13 cellular contexts compared by ENCODE assay signal in the genomic region with DNA sequence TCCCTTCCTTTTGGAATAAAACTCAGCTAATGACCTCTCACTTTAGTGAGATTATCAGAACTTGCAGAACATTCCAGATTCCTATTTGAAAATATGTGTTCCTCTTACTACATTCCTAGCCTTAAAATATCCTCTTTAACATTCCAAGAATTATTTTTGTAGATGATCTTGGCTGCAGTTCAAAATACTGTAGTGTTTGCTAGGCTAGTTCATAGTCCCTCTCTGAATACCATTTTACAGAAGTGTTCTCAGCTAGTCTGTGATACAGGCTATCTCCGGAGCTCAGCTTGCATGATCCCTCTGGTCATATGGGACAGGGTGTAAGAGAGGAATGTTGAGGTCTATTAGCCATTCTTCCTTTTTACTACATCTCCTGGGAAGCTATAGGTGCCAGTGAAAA. TPM values are rescaled to one million over a fixed set of nuclear protein-coding genes. Genes with fewer than 3 reads are reported as not detected.
DNase-seq lines count a peak whose midpoint lies in the region; ATAC-seq and TF ChIP-seq lines count a peak whose summit lies in the region.
"Had no signal": no experiment of that assay in that cellular context is flagged by ENCODE, and none has a peak within 500 bp of the region (broad histone marks: within the 10 kb centered on the region; RNA-seq: fewer than 3 reads in every experiment).

No MANE protein-coding gene starts in this region.

- H3K4me1 ChIP-seq in ascending aorta (peaks cover 0 to 25% of the 10 kb centered on the region in 2 donors), heart left ventricle (peaks cover 0 to 19% (median 12%) of the 10 kb centered on the region in 12 donors)

- H3K36me3 ChIP-seq in ascending aorta (no peaks in the 10 kb centered on the region), heart left ventricle (no peaks in the 10 kb centered on the region)

- TF ChIP-seq CTCF in ascending aorta (IDR thresholded peaks at IDR 0.05) (no peak), heart left ventricle (IDR thresholded peaks at IDR 0.05) (no peak), retinal pigment epithelial cell (conservative IDR thresholded peaks at IDR 0.05; ENCODE audit: low read depth, low read length) (no peak)

- H3K9me3 ChIP-seq in ascending aorta (no peaks in the 10 kb centered on the region), heart left ventricle (no peaks in the 10 kb centered on the region)

- no peak for TF ChIP-seq POLR2A in heart left ventricle (IDR thresholded peaks at IDR 0.05)

- H3K4me3 ChIP-seq in ascending aorta (peak overlapping the region in 1 of 2 donors; percentile 10), heart left ventricle (no peak overlapping the region), retinal pigment epithelial cell (ENCODE audit: low read length) (no peak overlapping the region)
- H3K4me3 ChIP-seq: hepatocyte had no signal

- DNase-seq in Caki2 (ENCODE audit: low read depth) (peak; percentile 4), ascending aorta (ENCODE audit: low spot score in 2 of 2) (no peak), heart left ventricle (no peak), retinal pigment epithelial cell (ENCODE audit: low read depth) (peak; percentile 69), SKM-1 treated with dmso at 0.1 percent for 144 hours (lab: John Stamatoyannopoulos, UW; ENCODE audit: unreplicated experiment) (no peak), DMS 273 treated with DMSO at 0.1 percent for 48 hours (lab: John Stamatoyannopoulos, UW) (no peak), HT-29 (ENCODE audit: low spot score) (no peak)
- DNase-seq: activated B cell treated with CpG ODN at 0.5 μM for 24 hours; effector memory CD8-positive, alpha-beta T cell; stimulated activated naive CD8-positive, alpha-beta T cell treated with anti-CD3 and anti-CD28 coated beads, Interleukin-15, Interleukin-2, amounts not matched to agents 100 U/mL and 50 U/mL, for 24 hours had no signal

- intact Hi-C loops in ascending aorta (cut with DNase I) = loop anchor here (5.0 kb wide), 1 partner anchor 57 kb away; a partner anchor contains a TSS
- intact Hi-C loops in heart left ventricle (cut with DNase I) = loop anchor here in 3 of 10 donors (5.0 kb wide), 3 partner anchors 747 to 1052 kb away; no protein-coding TSS in a partner anchor

- ATAC-seq in heart left ventricle (peak; percentile 27 to 80 (median 70)), HG03565 (IDR thresholded peaks at IDR 0.05; ENCODE audit: unreplicated experiment) (no peak)
- ATAC-seq: effector memory CD8-positive, alpha-beta T cell; stimulated activated naive CD8-positive, alpha-beta T cell treated with anti-CD3 and anti-CD28 coated beads, Interleukin-15, Interleukin-2, amounts not matched to agents 100 U/mL and 50 U/mL, for 24 hours had no signal

- in situ Hi-C loops in Caki2 (cut with HindIII; ENCODE audit: low pct_unique_long_range_greater_than_20kb, low sequenced_read_pairs) = no loop called here

- 5 to 16% (median 9%) methylated on average over 1 of the region's 1 CpG for WGBS in heart left ventricle, 4 donors

- H3K27me3 ChIP-seq in ascending aorta (no peaks in the 10 kb centered on the region), heart left ventricle (no peaks in the 10 kb centered on the region)
- H3K27me3 ChIP-seq: hepatocyte had no signal

- peak overlapping the region; percentile 23 to 65 for H3K27ac ChIP-seq in ascending aorta
- peak overlapping the region in 7 of 12 donors; percentile 8 to 52 (median 35) for H3K27ac ChIP-seq in heart left ventricle
- H3K27ac ChIP-seq: hepatocyte had no signal

RNA-seq across cellular contexts. Expression of a gene that starts 17.6 kb away (rescaled TPM):
- total RNA-seq in Caki2 (2014; rRNA removed; shearing (Covaris generic); ENCODE audit: low replicate concordance) = not detected in 2 replicates
- not detected for total RNA-seq in ascending aorta
- not detected for total RNA-seq in heart left ventricle
- polyA plus RNA-seq in heart left ventricle = not detected
- total RNA-seq in HT-29 (2014; rRNA removed; shearing (Covaris generic)) = not detected in 2 replicates
- total RNA-seq: activated B cell treated with CpG ODN at 0.5 μM for 24 hours, hepatocyte, progenitor cell of endocrine pancreas had no signal
- polyA plus RNA-seq: hepatocyte had no signal

RNA-seq across cellular contexts. Expression of a gene that starts 48.1 kb away (rescaled TPM):
- total RNA-seq in Caki2 (2014; rRNA removed; shearing (Covaris generic); ENCODE audit: low replicate concordance) = 21.2 and 40.4 TPM in 2 replicates
- total RNA-seq in ascending aorta = 120 TPM
- 10 to 100 TPM in 2 of 9 donors, 1 to 10 TPM in 7; 5.4 to 12.2 (median 8.2) TPM for total RNA-seq in heart left ventricle
- polyA plus RNA-seq in heart left ventricle = 1 to 10 TPM; 4.0 to 9.7 TPM
- 7.2 and 12.3 TPM in 2 replicates for total RNA-seq in HT-29 (2014; rRNA removed; shearing (Covaris generic))

RNA-seq across cellular contexts. Expression of a gene that starts 55.8 kb away (rescaled TPM):
- 8.0 and 9.7 TPM in 2 replicates for total RNA-seq in Caki2 (2014; rRNA removed; shearing (Covaris generic); ENCODE audit: low replicate concordance)
- total RNA-seq in ascending aorta (1.7 TPM), heart left ventricle (10 to 100 TPM; 16.1 to 28.7 (median 19.1) TPM)
- polyA plus RNA-seq in heart left ventricle = 1 to 10 TPM; 6.2 to 7.3 TPM
- 4.4 and 4.6 TPM in 2 replicates for total RNA-seq in HT-29 (2014; rRNA removed; shearing (Covaris generic))

Comparison
In these comparisons a context has a peak if more than half of its experiments do, and no peak if none do; other contexts are left out.
1. DNase-seq: peak in Caki2 (single experiment) and retinal pigment epithelial cell (single experiment); none in ascending aorta (0 of 2), heart left ventricle (0 of 5), SKM-1 treated with dmso at 0.1 percent for 144 hours (single experiment), DMS 273 treated with DMSO at 0.1 percent for 48 hours (single experiment) and HT-29 (single experiment).